Comparison of ENCODE assay signal across 28 cellular contexts in genomic region chr4:140268441-140268840, GRCh38.
"Had no signal": no experiment of that assay in that cellular context is flagged by ENCODE, and none has a peak within 500 bp of the region (broad histone marks: within the 10 kb centered on the region; RNA-seq: fewer than 3 reads in every experiment).

No MANE protein-coding gene starts in this region.

- H3K9me3 ChIP-seq: adrenal gland, ascending aorta, esophagus muscularis mucosa, pancreas, prostate gland, testis, transverse colon, vagina had no signal

- H3K36me3 ChIP-seq: adrenal gland, ascending aorta, esophagus muscularis mucosa, heart right ventricle, pancreas, prostate gland, transverse colon, vagina had no signal

- FAIRE-seq: keratinocyte, pancreas had no signal

- H3K27ac ChIP-seq: adrenal gland, ascending aorta, esophagus muscularis mucosa, heart right ventricle, pancreas, prostate gland, testis, transverse colon, vagina had no signal

- H3K27me3 Mint-ChIP-seq: activated naive CD8-positive, alpha-beta T cell treated with anti-CD3 and anti-CD28 coated beads for 36 hours had no signal

- DNase-seq: activated CD4-positive, alpha-beta memory T cell treated with anti-CD3 and anti-CD28 coated beads for 36 hours; activated CD4-positive, alpha-beta T cell treated with anti-CD3 and anti-CD28 coated beads, Interleukin-2, amount 10 ng/mL, durations not matched to agents 24 days and 14 days; activated CD4-positive, CD25-positive, alpha-beta regulatory T cell treated with anti-CD3 and anti-CD28 coated beads, Interleukin-2, amount 50 U/mL, for 72 hours; activated CD8-positive, alpha-beta memory T cell treated with anti-CD3 and anti-CD28 coated beads, Interleukin-2, amount 50 U/mL, for 4 hours; activated effector memory CD4-positive, alpha-beta T cell treated with anti-CD3 and anti-CD28 coated beads, Interleukin-2, amount 50 U/mL, for 16 hours; activated naive CD4-positive, alpha-beta T cell treated with anti-CD3 and anti-CD28 coated beads for 36 hours; activated naive CD8-positive, alpha-beta T cell treated with anti-CD3 and anti-CD28 coated beads for 36 hours; activated T-cell treated with anti-CD3 and anti-CD28 coated beads, Interleukin-2, amount 50 U/mL, for 1 hour; adrenal gland; caudate nucleus; endodermal cell; heart right ventricle; left cardiac atrium; left ventricle myocardium superior; naive B cell; nephron progenitor cell; pancreas; stimulated activated naive CD4-positive, alpha-beta T cell treated with Interleukin-2 at 50 U/mL for 16 hours; T-helper 2 cell; testis; transverse colon had no signal

- H3K4me3 ChIP-seq: adrenal gland, ascending aorta, esophagus muscularis mucosa, pancreas, prostate gland, testis, transverse colon, vagina had no signal

- H3K4me3 Mint-ChIP-seq: activated CD4-positive, alpha-beta memory T cell treated with anti-CD3 and anti-CD28 coated beads for 36 hours; activated CD4-positive, alpha-beta T cell treated with anti-CD3 and anti-CD28 coated beads, Interleukin-2, amount 10 ng/mL, durations not matched to agents 24 days and 14 days; activated naive CD4-positive, alpha-beta T cell treated with anti-CD3 and anti-CD28 coated beads for 36 hours; activated naive CD8-positive, alpha-beta T cell treated with anti-CD3 and anti-CD28 coated beads for 36 hours; activated T-helper 1 cell treated with anti-CD3 and anti-CD28 coated beads, Interleukin-12 subunit alpha, Interleukin-12 subunit beta, Interleukin-2, Interleukin-4 antibody, amounts not matched to agents 30 ng/mL and 10 ng/mL and 1 ng/mL, durations not matched to agents 14 hours and 24 hours and 36 hours; brain; endodermal cell; naive B cell had no signal

- H3K9me3 Mint-ChIP-seq: activated CD4-positive, alpha-beta memory T cell treated with anti-CD3 and anti-CD28 coated beads for 36 hours; activated CD4-positive, alpha-beta T cell treated with anti-CD3 and anti-CD28 coated beads, Interleukin-2, amount 10 ng/mL, durations not matched to agents 24 days and 14 days; activated naive CD4-positive, alpha-beta T cell treated with anti-CD3 and anti-CD28 coated beads for 36 hours; activated naive CD8-positive, alpha-beta T cell treated with anti-CD3 and anti-CD28 coated beads for 36 hours; activated T-helper 1 cell treated with anti-CD3 and anti-CD28 coated beads, Interleukin-12 subunit alpha, Interleukin-12 subunit beta, Interleukin-2, Interleukin-4 antibody, amounts not matched to agents 30 ng/mL and 10 ng/mL and 1 ng/mL, durations not matched to agents 14 hours and 24 hours and 36 hours; endodermal cell; naive B cell; nephron progenitor cell had no signal

- H3K27ac Mint-ChIP-seq: activated CD4-positive, alpha-beta memory T cell treated with anti-CD3 and anti-CD28 coated beads for 36 hours; activated CD4-positive, alpha-beta T cell treated with anti-CD3 and anti-CD28 coated beads, Interleukin-2, amount 10 ng/mL, durations not matched to agents 24 days and 14 days; activated naive CD4-positive, alpha-beta T cell treated with anti-CD3 and anti-CD28 coated beads for 36 hours; activated naive CD8-positive, alpha-beta T cell treated with anti-CD3 and anti-CD28 coated beads for 36 hours; activated T-helper 1 cell treated with anti-CD3 and anti-CD28 coated beads, Interleukin-12 subunit alpha, Interleukin-12 subunit beta, Interleukin-2, Interleukin-4 antibody, amounts not matched to agents 30 ng/mL and 10 ng/mL and 1 ng/mL, durations not matched to agents 14 hours and 24 hours and 36 hours; endodermal cell; naive B cell had no signal

- H3K4me1 ChIP-seq: adrenal gland, ascending aorta, pancreas, prostate gland, testis, transverse colon, vagina had no signal

- ATAC-seq: left ventricle myocardium superior, pancreas had no signal

- H3K36me3 Mint-ChIP-seq: activated CD4-positive, alpha-beta memory T cell treated with anti-CD3 and anti-CD28 coated beads for 36 hours; activated naive CD8-positive, alpha-beta T cell treated with anti-CD3 and anti-CD28 coated beads for 36 hours; brain; naive B cell had no signal

- H3K4me1 Mint-ChIP-seq: activated CD4-positive, alpha-beta T cell treated with anti-CD3 and anti-CD28 coated beads, Interleukin-2, amount 10 ng/mL, durations not matched to agents 24 days and 14 days; activated naive CD8-positive, alpha-beta T cell treated with anti-CD3 and anti-CD28 coated beads for 36 hours had no signal

- H3K27me3 ChIP-seq: adrenal gland, ascending aorta, esophagus muscularis mucosa, heart right ventricle, pancreas, testis, transverse colon, vagina had no signal
